In genomic region chr10:35362701-35363350, GRCh38 we compare ENCODE assay signal across 32 cellular contexts.
"Had no signal": no experiment of that assay in that cellular context is flagged by ENCODE, and none has a peak within 500 bp of the region (broad histone marks: within the 10 kb centered on the region; RNA-seq: fewer than 3 reads in every experiment).

No MANE protein-coding gene starts in this region.

- H3K9me3 Mint-ChIP-seq: activated B cell treated with CpG ODN at 0.5 μM for 24 hours; activated CD4-positive, alpha-beta memory T cell treated with anti-CD3 and anti-CD28 coated beads, Interleukin-2, amount 10 ng/mL, durations not matched to agents 7 days and 5 days; activated naive CD8-positive, alpha-beta T cell treated with anti-CD3 and anti-CD28 coated beads for 36 hours; T-helper 1 cell treated with Interleukin-12 subunit alpha and Interleukin-12 subunit beta and Interleukin-4 antibody, amounts not matched to agents 30 μg/mL and 1 μg/mL, for 36 hours; T-helper 2 cell treated with Interferon-gamma antibody and Interleukin-4, amounts not matched to agents 5 μg/mL and 100 μg/mL, for 36 hours had no signal

- H3K27ac ChIP-seq: brain microvascular endothelial cell, SJSA1 had no signal

- H3K27me3 Mint-ChIP-seq: activated B cell treated with CpG ODN at 0.5 μM for 24 hours; activated CD4-positive, alpha-beta memory T cell treated with anti-CD3 and anti-CD28 coated beads, Interleukin-2, amount 10 ng/mL, durations not matched to agents 7 days and 5 days; activated CD8-positive, alpha-beta memory T cell treated with anti-CD3 and anti-CD28 coated beads, Interleukin-2, amount 10 ng/mL, durations not matched to agents 7 days and 5 days; activated naive CD8-positive, alpha-beta T cell treated with anti-CD3 and anti-CD28 coated beads for 36 hours had no signal

- H3K9ac ChIP-seq: SK-N-SH had no signal

- H3K4me3 Mint-ChIP-seq: activated B cell treated with CpG ODN at 0.5 μM for 24 hours; activated CD4-positive, alpha-beta memory T cell treated with anti-CD3 and anti-CD28 coated beads, Interleukin-2, amount 10 ng/mL, durations not matched to agents 7 days and 5 days; activated CD8-positive, alpha-beta memory T cell treated with anti-CD3 and anti-CD28 coated beads, Interleukin-2, amount 10 ng/mL, durations not matched to agents 7 days and 5 days; activated naive CD8-positive, alpha-beta T cell treated with anti-CD3 and anti-CD28 coated beads for 36 hours; T-helper 1 cell treated with Interleukin-12 subunit alpha and Interleukin-12 subunit beta and Interleukin-4 antibody, amounts not matched to agents 30 μg/mL and 1 μg/mL, for 36 hours; T-helper 2 cell treated with Interferon-gamma antibody and Interleukin-4, amounts not matched to agents 5 μg/mL and 100 μg/mL, for 36 hours had no signal

- H3K27ac Mint-ChIP-seq: activated B cell treated with CpG ODN at 0.5 μM for 24 hours; activated CD4-positive, alpha-beta memory T cell treated with anti-CD3 and anti-CD28 coated beads, Interleukin-2, amount 10 ng/mL, durations not matched to agents 7 days and 5 days; activated CD8-positive, alpha-beta memory T cell treated with anti-CD3 and anti-CD28 coated beads, Interleukin-2, amount 10 ng/mL, durations not matched to agents 7 days and 5 days; T-helper 1 cell treated with Interleukin-12 subunit alpha and Interleukin-12 subunit beta and Interleukin-4 antibody, amounts not matched to agents 30 μg/mL and 1 μg/mL, for 36 hours had no signal

- H3K4me2 ChIP-seq: SK-N-SH had no signal

- H3K9me3 ChIP-seq: MG63, SJSA1, SK-N-SH had no signal

- H3K4me3 ChIP-seq: MG63, SJSA1 had no signal

- DNase-seq: activated B cell treated with CpG ODN at 0.5 μM for 24 hours; activated CD4-positive, alpha-beta memory T cell treated with anti-CD3 and anti-CD28 coated beads, Interleukin-2, amount 10 ng/mL, durations not matched to agents 7 days and 5 days; activated CD4-positive, alpha-beta T cell treated with anti-CD3 and anti-CD28 coated beads for 4 hours; activated CD4-positive, CD25-positive, alpha-beta regulatory T cell treated with anti-CD3 and anti-CD28 coated beads, Interleukin-2, amount 50 U/mL, for 72 hours; activated CD8-positive, alpha-beta memory T cell treated with anti-CD3 and anti-CD28 coated beads for 24 hours; activated CD8-positive, alpha-beta memory T cell treated with anti-CD3 and anti-CD28 coated beads, Interleukin-2, amount 10 ng/mL, durations not matched to agents 7 days and 5 days; activated CD8-positive, alpha-beta memory T cell treated with anti-CD3 and anti-CD28 coated beads, Interleukin-2, amount 50 U/mL, for 48 hours; activated effector memory CD4-positive, alpha-beta T cell treated with Interleukin-2 at 50 U/mL for 16 hours; activated naive CD4-positive, alpha-beta T cell; activated naive CD4-positive, alpha-beta T cell treated with anti-CD3 and anti-CD28 coated beads, Interleukin-2, amount 50 U/mL, for 16 hours; activated naive CD8-positive, alpha-beta T cell treated with anti-CD3 and anti-CD28 coated beads for 36 hours; activated T-cell treated with anti-CD3 and anti-CD28 coated beads, Interleukin-2, amount 50 U/mL, for 48 hours; amniotic stem cell; aorta; brain microvascular endothelial cell; central memory CD4-positive, alpha-beta T cell; Kasumi-1; MG63; NCI-H1048; NCI-H1105 treated with DMSO at 0.1 percent for 48 hours; NCI-H1436; NCI-H1694; NCI-H1930; NCI-H2081 treated with DMSO at 0.1 percent for 48 hours; NCI-H345; NCI-H524 treated with DMSO at 0.1 percent for 48 hours; SHP77 treated with DMSO at 0.1 percent for 48 hours; SK-N-SH had no signal

- ATAC-seq: activated CD8-positive, alpha-beta memory T cell treated with anti-CD3 and anti-CD28 coated beads, Interleukin-2, amount 10 ng/mL, durations not matched to agents 7 days and 5 days; Panc1 had no signal

- H3K4me1 ChIP-seq: SJSA1 had no signal

- H3K27me3 ChIP-seq: brain microvascular endothelial cell, MG63, SJSA1 had no signal

- H3K36me3 ChIP-seq: brain microvascular endothelial cell, MG63 had no signal
